Comparison of ENCODE assay signal across 2 cellular contexts in the genomic region with DNA sequence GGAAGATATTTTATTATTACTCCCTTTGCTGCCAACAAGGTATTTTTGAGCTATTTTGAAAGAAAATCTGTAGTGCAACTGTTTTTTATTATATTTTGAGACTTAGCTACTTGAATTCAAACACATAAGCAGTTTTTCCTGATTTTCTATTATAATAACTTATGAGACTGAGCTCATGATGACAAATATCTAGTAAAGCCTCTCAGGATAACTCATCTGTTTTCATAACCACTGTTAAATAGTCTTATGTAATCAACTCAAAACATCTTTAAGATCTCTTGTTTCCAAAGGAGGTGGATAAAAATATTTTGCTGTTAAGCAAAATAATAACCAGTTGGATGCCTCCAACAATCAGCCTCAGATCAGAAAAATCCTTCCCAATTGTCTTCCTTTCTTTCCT.
TF ChIP-seq lines count a peak whose summit lies in the region.

No MANE protein-coding gene starts in this region.

TF ChIP-seq in SK-N-SH treated with all-trans-retinoic acid at 6 μM for 48 hours, 23 proteins besides CTCF, POLR2A, EP300 and RAD21 (continued from another document):
- TF ChIP-seq, protein P1, sequence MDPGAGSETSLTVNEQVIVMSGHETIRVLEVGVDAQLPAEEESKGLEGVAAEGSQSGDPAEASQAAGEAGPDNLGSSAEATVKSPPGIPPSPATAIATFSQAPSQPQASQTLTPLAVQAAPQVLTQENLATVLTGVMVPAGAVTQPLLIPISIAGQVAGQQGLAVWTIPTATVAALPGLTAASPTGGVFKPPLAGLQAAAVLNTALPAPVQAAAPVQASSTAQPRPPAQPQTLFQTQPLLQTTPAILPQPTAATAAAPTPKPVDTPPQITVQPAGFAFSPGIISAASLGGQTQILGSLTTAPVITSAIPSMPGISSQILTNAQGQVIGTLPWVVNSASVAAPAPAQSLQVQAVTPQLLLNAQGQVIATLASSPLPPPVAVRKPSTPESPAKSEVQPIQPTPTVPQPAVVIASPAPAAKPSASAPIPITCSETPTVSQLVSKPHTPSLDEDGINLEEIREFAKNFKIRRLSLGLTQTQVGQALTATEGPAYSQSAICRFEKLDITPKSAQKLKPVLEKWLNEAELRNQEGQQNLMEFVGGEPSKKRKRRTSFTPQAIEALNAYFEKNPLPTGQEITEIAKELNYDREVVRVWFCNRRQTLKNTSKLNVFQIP (CRISPR knock-in tag; IDR thresholded peaks at IDR 0.05; ENCODE audit: borderline replicate concordance, low read depth), result no peak
- TF ChIP-seq OSR1 (CRISPR knock-in tag; IDR thresholded peaks at IDR 0.05) (no peak), ESRRG (CRISPR knock-in tag; IDR thresholded peaks at IDR 0.05) (no peak), ZNF8 (CRISPR knock-in tag; IDR thresholded peaks at IDR 0.05) (no peak)
- TF ChIP-seq, protein P2, sequence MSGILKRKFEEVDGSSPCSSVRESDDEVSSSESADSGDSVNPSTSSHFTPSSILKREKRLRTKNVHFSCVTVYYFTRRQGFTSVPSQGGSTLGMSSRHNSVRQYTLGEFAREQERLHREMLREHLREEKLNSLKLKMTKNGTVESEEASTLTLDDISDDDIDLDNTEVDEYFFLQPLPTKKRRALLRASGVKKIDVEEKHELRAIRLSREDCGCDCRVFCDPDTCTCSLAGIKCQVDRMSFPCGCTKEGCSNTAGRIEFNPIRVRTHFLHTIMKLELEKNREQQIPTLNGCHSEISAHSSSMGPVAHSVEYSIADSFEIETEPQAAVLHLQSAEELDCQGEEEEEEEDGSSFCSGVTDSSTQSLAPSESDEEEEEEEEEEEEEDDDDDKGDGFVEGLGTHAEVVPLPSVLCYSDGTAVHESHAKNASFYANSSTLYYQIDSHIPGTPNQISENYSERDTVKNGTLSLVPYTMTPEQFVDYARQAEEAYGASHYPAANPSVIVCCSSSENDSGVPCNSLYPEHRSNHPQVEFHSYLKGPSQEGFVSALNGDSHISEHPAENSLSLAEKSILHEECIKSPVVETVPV (CRISPR knock-in tag; IDR thresholded peaks at IDR 0.05), result no peak
TF ChIP-seq in SK-N-SH treated with all-trans-retinoic acid at 6 μM for 48 hours: peak in this region for 0.

TF ChIP-seq in SK-N-SH, 30 proteins besides CTCF, POLR2A, EP300 and RAD21 (continued from another document):
- TF ChIP-seq POLR2AphosphoS5 (IDR thresholded peaks at IDR 0.05; ENCODE audit: low read depth, low read length) (no peak), TAF1 (IDR thresholded peaks at IDR 0.05; ENCODE audit: borderline replicate concordance, low read depth, low read length) (no peak), YY1 (IDR thresholded peaks at IDR 0.05; ENCODE audit: low read depth) (no peak), MEF2A (IDR thresholded peaks at IDR 0.05; ENCODE audit: borderline replicate concordance, low read depth) (no peak)
- TF ChIP-seq, protein P3, sequence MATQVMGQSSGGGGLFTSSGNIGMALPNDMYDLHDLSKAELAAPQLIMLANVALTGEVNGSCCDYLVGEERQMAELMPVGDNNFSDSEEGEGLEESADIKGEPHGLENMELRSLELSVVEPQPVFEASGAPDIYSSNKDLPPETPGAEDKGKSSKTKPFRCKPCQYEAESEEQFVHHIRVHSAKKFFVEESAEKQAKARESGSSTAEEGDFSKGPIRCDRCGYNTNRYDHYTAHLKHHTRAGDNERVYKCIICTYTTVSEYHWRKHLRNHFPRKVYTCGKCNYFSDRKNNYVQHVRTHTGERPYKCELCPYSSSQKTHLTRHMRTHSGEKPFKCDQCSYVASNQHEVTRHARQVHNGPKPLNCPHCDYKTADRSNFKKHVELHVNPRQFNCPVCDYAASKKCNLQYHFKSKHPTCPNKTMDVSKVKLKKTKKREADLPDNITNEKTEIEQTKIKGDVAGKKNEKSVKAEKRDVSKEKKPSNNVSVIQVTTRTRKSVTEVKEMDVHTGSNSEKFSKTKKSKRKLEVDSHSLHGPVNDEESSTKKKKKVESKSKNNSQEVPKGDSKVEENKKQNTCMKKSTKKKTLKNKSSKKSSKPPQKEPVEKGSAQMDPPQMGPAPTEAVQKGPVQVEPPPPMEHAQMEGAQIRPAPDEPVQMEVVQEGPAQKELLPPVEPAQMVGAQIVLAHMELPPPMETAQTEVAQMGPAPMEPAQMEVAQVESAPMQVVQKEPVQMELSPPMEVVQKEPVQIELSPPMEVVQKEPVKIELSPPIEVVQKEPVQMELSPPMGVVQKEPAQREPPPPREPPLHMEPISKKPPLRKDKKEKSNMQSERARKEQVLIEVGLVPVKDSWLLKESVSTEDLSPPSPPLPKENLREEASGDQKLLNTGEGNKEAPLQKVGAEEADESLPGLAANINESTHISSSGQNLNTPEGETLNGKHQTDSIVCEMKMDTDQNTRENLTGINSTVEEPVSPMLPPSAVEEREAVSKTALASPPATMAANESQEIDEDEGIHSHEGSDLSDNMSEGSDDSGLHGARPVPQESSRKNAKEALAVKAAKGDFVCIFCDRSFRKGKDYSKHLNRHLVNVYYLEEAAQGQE (IDR thresholded peaks at IDR 0.05; ENCODE audit: low read depth, low read length), result no peak
- TF ChIP-seq, protein P4, sequence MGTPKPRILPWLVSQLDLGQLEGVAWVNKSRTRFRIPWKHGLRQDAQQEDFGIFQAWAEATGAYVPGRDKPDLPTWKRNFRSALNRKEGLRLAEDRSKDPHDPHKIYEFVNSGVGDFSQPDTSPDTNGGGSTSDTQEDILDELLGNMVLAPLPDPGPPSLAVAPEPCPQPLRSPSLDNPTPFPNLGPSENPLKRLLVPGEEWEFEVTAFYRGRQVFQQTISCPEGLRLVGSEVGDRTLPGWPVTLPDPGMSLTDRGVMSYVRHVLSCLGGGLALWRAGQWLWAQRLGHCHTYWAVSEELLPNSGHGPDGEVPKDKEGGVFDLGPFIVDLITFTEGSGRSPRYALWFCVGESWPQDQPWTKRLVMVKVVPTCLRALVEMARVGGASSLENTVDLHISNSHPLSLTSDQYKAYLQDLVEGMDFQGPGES (IDR thresholded peaks at IDR 0.05; ENCODE audit: low read depth, low read length), result no peak
TF ChIP-seq in SK-N-SH: peak in this region for 0.
